8 cellular contexts compared by ENCODE assay signal in the genomic region with DNA sequence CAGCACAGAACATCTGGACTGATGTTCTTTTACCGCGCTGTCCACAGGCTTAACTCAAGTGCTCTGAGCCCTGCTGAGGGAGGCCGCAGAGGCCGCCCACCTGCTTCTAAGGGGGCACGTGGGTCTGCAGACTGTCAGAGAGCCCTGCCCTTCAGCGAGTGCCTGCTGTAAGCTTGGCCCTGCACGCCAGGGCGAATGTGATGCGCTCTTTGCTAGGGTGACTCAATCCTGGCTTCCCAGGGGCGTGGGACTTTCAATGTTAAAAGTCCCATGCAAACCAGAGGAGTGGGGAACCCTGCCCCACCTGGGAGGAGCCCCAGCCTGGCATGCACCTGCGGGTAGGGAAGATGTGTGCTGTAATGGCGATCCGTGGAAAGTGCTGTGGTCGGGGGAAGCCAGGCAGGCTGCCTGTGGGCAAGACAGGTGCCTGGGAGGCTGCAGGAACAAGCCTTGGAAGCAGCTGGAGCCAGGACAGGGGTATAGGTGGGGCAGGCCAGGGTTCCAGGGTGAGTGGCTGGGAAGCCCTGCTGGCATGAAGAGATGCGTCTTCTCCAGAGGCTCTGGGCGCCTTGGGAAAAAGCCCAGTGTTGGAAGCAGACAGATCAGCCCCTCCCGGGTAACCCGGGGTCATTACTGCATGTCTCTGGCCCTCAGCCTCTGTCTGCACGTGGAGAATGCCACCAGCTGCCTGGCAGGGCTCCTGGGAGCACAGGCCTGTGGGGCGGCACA. TPM values are rescaled to one million over a fixed set of nuclear protein-coding genes. Genes with fewer than 3 reads are reported as not detected.
DNase-seq lines count a peak whose midpoint lies in the region; ATAC-seq and TF ChIP-seq lines count a peak whose summit lies in the region.

No MANE protein-coding gene starts in this region.

- peak overlapping the region; percentile 6 for H3K4me3 Mint-ChIP-seq in activated CD4-positive, alpha-beta T cell treated with anti-CD3 and anti-CD28 coated beads, Interleukin-2, amount 10 ng/mL, durations not matched to agents 24 days and 14 days

- H4K5ac ChIP-seq in IMR-90 (ENCODE audit: low read depth, low read length), result no peak overlapping the region

- H3K18ac ChIP-seq in IMR-90 (ENCODE audit: low read depth, low read length), result no peak overlapping the region

- H3K4me1 Mint-ChIP-seq in activated CD4-positive, alpha-beta T cell treated with anti-CD3 and anti-CD28 coated beads, Interleukin-2, amount 10 ng/mL, durations not matched to agents 24 days and 14 days, result peaks cover 38% of the 10 kb centered on the region

- H3K27ac ChIP-seq in DND-41 (ENCODE audit: low read length) (0 out of 2 replicates have a peak overlapping the region, but pooled peaks have one; percentile 25), IMR-90 (ENCODE audit: insufficient read depth, low read length) (peak overlapping the region; percentile 2; the same call in 1 of the 2 replicates), neural cell (ENCODE audit: low read length) (peak overlapping the region; percentile 63), transverse colon (peak overlapping the region; percentile 73 to 78 (median 77))

- TF ChIP-seq CTCF in DND-41 (IDR thresholded peaks at IDR 0.05; ENCODE audit: borderline replicate concordance, extremely low read depth, low read length, poor library complexity, severe bottlenecking) (no peak), IMR-90 (conservative IDR thresholded peaks at IDR 0.05; ENCODE audit: low read depth, low read length) (no peak), epithelial cell of proximal tubule (conservative IDR thresholded peaks at IDR 0.05; ENCODE audit: low read depth, low read length) (no peak), neural cell (IDR thresholded peaks at IDR 0.05; ENCODE audit: poor library complexity, severe bottlenecking) (no peak), transverse colon (IDR thresholded peaks at IDR 0.05) (no peak)

- no TSS peak for BruUV-seq in IMR-90 (replicated peaks; lab: Mats Ljungman, UMichigan)

- H3K27ac Mint-ChIP-seq in activated CD4-positive, alpha-beta T cell treated with anti-CD3 and anti-CD28 coated beads, Interleukin-2, amount 10 ng/mL, durations not matched to agents 24 days and 14 days, result no peak overlapping the region

- intact Hi-C loops in IMR-90 (cut with micrococcal nuclease), result loop anchor here (5.0 kb wide), 1 partner anchor 115 kb away; a partner anchor contains a TSS
- intact Hi-C loops in activated CD4-positive, alpha-beta T cell treated with anti-CD3 and anti-CD28 coated beads, Interleukin-2, amount 10 ng/mL, durations not matched to agents 24 days and 14 days (cut with micrococcal nuclease), result loop anchor here (1.0 to 10.0 kb wide), 8 partner anchors 20 to 394 kb away; a partner anchor contains a TSS
- intact Hi-C loops in transverse colon (cut with DNase I; ENCODE audit: low total_unique reads), result no loop called here

- peaks cover 9% of the 10 kb centered on the region for H3K36me3 Mint-ChIP-seq in activated CD4-positive, alpha-beta T cell treated with anti-CD3 and anti-CD28 coated beads, Interleukin-2, amount 10 ng/mL, durations not matched to agents 24 days and 14 days (ENCODE audit: low read depth)

- 28% methylated on average over 15 of the region's 20 CpGs; no CpG with 5 or more reads in 1 of the 2 experiments for WGBS in IMR-90 (ENCODE audit: extremely low coverage in 2 of 2, insufficient read length in 1 of 2), 2 experiments
- WGBS in transverse colon (ENCODE audit: low coverage in 1 of 2), 2 donors, result 42% methylated on average over 18 of the region's 20 CpGs; no CpG with 5 or more reads in 1 of the 2 donors

- POLR2A ChIA-PET in IMR-90 (lab: Charles Lee; ENCODE audit: unreplicated experiment), result no interaction called here

- peak overlapping the region in 1 of 2 experiments; percentile 75; a peak in 2 of 4 replicates for H4K8ac ChIP-seq in IMR-90 (ENCODE audit: low read depth in 2 of 2, low read length in 2 of 2)

- TF ChIP-seq POLR2A in IMR-90 (IDR thresholded peaks at IDR 0.05; ENCODE audit: low read depth, low read length) (no peak), transverse colon (IDR thresholded peaks at IDR 0.05) (no peak)

- peaks cover 41% of the 10 kb centered on the region for H3K79me2 ChIP-seq in DND-41 (ENCODE audit: insufficient read depth, low read length)
- H3K79me2 ChIP-seq in neural cell (replicated peaks; ENCODE audit: insufficient read depth, low read length), result peaks cover 54% of the 10 kb centered on the region

- no peaks in the 10 kb centered on the region for H3K9me3 ChIP-seq in DND-41 (ENCODE audit: insufficient read depth, low read length, severe bottlenecking)
- no peaks in the 10 kb centered on the region for H3K9me3 ChIP-seq in IMR-90 (ENCODE audit: control insufficient read depth, insufficient read depth, low read length)
- no peaks in the 10 kb centered on the region for H3K9me3 ChIP-seq in neural cell (ENCODE audit: low read length)
- H3K9me3 ChIP-seq in transverse colon, result no peaks in the 10 kb centered on the region

- no peak overlapping the region for H2BK5ac ChIP-seq in IMR-90 (ENCODE audit: low read depth, low read length, poor library complexity, severe bottlenecking)

- peaks cover 45% of the 10 kb centered on the region for H3K4me1 ChIP-seq in DND-41 (ENCODE audit: insufficient read depth, low read length)
- peaks cover 25% of the 10 kb centered on the region for H3K4me1 ChIP-seq in IMR-90 (ENCODE audit: control insufficient read depth, insufficient read depth, low read length)
- peaks cover 44 to 68% (median 58%) of the 10 kb centered on the region in 4 donors for H3K4me1 ChIP-seq in transverse colon

- in situ Hi-C loops in IMR-90 (cut with MboI; ENCODE audit: low sequenced_read_pairs) (loop anchor here (25.0 kb wide), 1 partner anchor 340 kb away; a partner anchor contains a TSS), transverse colon (cut with MboI; ENCODE audit: low pct_ligation_motif_present in 1 of 4, low pct_unique_long_range_greater_than_20kb in 1 of 4, low sequenced_read_pairs in 3 of 4) (loop anchor here in 1 of 4 donors (25.0 kb wide), 1 partner anchor 340 kb away; a partner anchor contains a TSS)

- H3K56ac ChIP-seq in IMR-90 (ENCODE audit: extremely low read depth, insufficient read depth, low read length), result no peak overlapping the region

- CTCF ChIA-PET in IMR-90 (lab: Yijun Ruan, JAX), result interaction anchor here (1.1 kb wide), 1 partner anchor 8 kb away, joined by 3 read pairs; no protein-coding TSS in a partner anchor

- H4K91ac ChIP-seq in IMR-90 (ENCODE audit: insufficient read depth, low read depth, low read length), result 0 out of 2 replicates have a peak overlapping the region, but pooled peaks have one; percentile 13

- H3K79me1 ChIP-seq in IMR-90 (ENCODE audit: low read depth in 1 of 2, low read length in 2 of 2), result peaks cover 7 to 36% of the 10 kb centered on the region in 2 experiments

- dilution Hi-C loops in IMR-90 (cut with HindIII; ENCODE audit: low sequenced_read_pairs, unreplicated experiment), result no loop called here

- TF ChIP-seq EP300 in neural cell (conservative IDR thresholded peaks at IDR 0.05; ENCODE audit: poor library complexity, severe bottlenecking) (no peak), transverse colon (IDR thresholded peaks at IDR 0.05; ENCODE audit: low read depth) (no peak)

- H3K4ac ChIP-seq in IMR-90 (ENCODE audit: low read depth, low read length), result peak overlapping the region; percentile 30; the same call in 1 of the 2 replicates

- peaks cover 7% of the 10 kb centered on the region for H3K27me3 ChIP-seq in DND-41 (ENCODE audit: insufficient read depth, low read length, poor library complexity)
- peaks cover 23% of the 10 kb centered on the region; the same call in 1 of the 2 replicates for H3K27me3 ChIP-seq in IMR-90 (ENCODE audit: control insufficient read depth, insufficient read depth, low read length)
- H3K27me3 ChIP-seq in neural cell (ENCODE audit: insufficient read depth, low read depth, low read length), result no peaks in the 10 kb centered on the region
- H3K27me3 ChIP-seq in transverse colon, result peaks cover 23% of the 10 kb centered on the region

- no peak overlapping the region for H2BK15ac ChIP-seq in IMR-90 (ENCODE audit: low read depth, low read length)

- H3K36me3 ChIP-seq in DND-41 (ENCODE audit: insufficient read depth, low read length) (peaks cover 20% of the 10 kb centered on the region), IMR-90 (ENCODE audit: control insufficient read depth, insufficient read depth, low read length) (0 out of 2 replicates have a peak, but pooled peaks cover 2% of the 10 kb centered on the region), neural cell (ENCODE audit: insufficient read depth, low read length) (no peaks in the 10 kb centered on the region), transverse colon (no peaks in the 10 kb centered on the region)

- no peaks in the 10 kb centered on the region for H3K9me3 Mint-ChIP-seq in activated CD4-positive, alpha-beta T cell treated with anti-CD3 and anti-CD28 coated beads, Interleukin-2, amount 10 ng/mL, durations not matched to agents 24 days and 14 days

- TF ChIP-seq RAD21 in IMR-90 (IDR thresholded peaks at IDR 0.05; ENCODE audit: low read length) (no peak), neural cell (conservative IDR thresholded peaks at IDR 0.05) (no peak)

- peaks cover 19% of the 10 kb centered on the region for H3K27me3 Mint-ChIP-seq in activated CD4-positive, alpha-beta T cell treated with anti-CD3 and anti-CD28 coated beads, Interleukin-2, amount 10 ng/mL, durations not matched to agents 24 days and 14 days

- peaks cover 13% of the 10 kb centered on the region for H3K9me1 ChIP-seq in IMR-90 (ENCODE audit: insufficient read depth, low read length)

- peaks cover 62% of the 10 kb centered on the region for H4K20me1 ChIP-seq in DND-41 (ENCODE audit: insufficient read depth, low read length)
- peaks cover 37% of the 10 kb centered on the region for H4K20me1 ChIP-seq in IMR-90 (ENCODE audit: insufficient read depth, low read length)
- peaks cover 10% of the 10 kb centered on the region for H4K20me1 ChIP-seq in neural cell (ENCODE audit: insufficient read depth)

- peak overlapping the region; percentile 13; the same call in 1 of the 2 replicates for H2AK5ac ChIP-seq in IMR-90 (ENCODE audit: low read depth, low read length)

- 0 out of 2 replicates have a peak overlapping the region, but pooled peaks have one; percentile 22 for H2BK20ac ChIP-seq in IMR-90 (ENCODE audit: low read depth, low read length)

- H3K4me2 ChIP-seq in DND-41 (ENCODE audit: insufficient read depth, low read length) (peak overlapping the region; percentile 95), IMR-90 (ENCODE audit: low read depth, low read length) (peak overlapping the region; percentile 85), neural cell (ENCODE audit: low read length) (no peak overlapping the region)

- 0 out of 2 replicates have a peak overlapping the region, but pooled peaks have one; percentile 40 for H3K14ac ChIP-seq in IMR-90 (replicated peaks; ENCODE audit: low read depth, low read length)

- 0 out of 2 replicates have a peak overlapping the region, but pooled peaks have one; percentile 32 for H3K23ac ChIP-seq in IMR-90 (ENCODE audit: low read depth, low read length)

- H3K4me3 ChIP-seq in DND-41 (ENCODE audit: low read depth in 1 of 2, low read length in 2 of 2), result peak overlapping the region; percentile 44 to 99; a peak in 3 of 4 replicates
- peak overlapping the region; percentile 95 for H3K4me3 ChIP-seq in IMR-90 (ENCODE audit: insufficient read depth, low read depth, low read length)
- peak overlapping the region; percentile 97 for H3K4me3 ChIP-seq in epithelial cell of proximal tubule (ENCODE audit: low read depth, low read length)
- H3K4me3 ChIP-seq in neural cell (ENCODE audit: low read length), result peak overlapping the region; percentile 89
- H3K4me3 ChIP-seq in transverse colon, result peak overlapping the region in 3 of 4 donors; percentile 89 to 94 (median 91)

- no peaks in the 10 kb centered on the region for H3F3A ChIP-seq in neural cell (ENCODE audit: insufficient read depth, low read length, poor library complexity, severe bottlenecking)

- H3K9ac ChIP-seq in DND-41 (ENCODE audit: low read depth, low read length), result peak overlapping the region; percentile 98; the same call in 1 of the 2 replicates
- H3K9ac ChIP-seq in IMR-90 (ENCODE audit: low read depth, low read length), result peak overlapping the region; percentile 13; the same call in 1 of the 2 replicates
- peak overlapping the region; percentile 64 for H3K9ac ChIP-seq in neural cell (ENCODE audit: low read length)

- no peaks in the 10 kb centered on the region for H3K9me2 ChIP-seq in neural cell (ENCODE audit: insufficient read depth, low read length)

- no peak overlapping the region for H2BK120ac ChIP-seq in IMR-90 (ENCODE audit: low read depth, low read length)

- H2AFZ ChIP-seq in DND-41 (ENCODE audit: low read depth, low read length) (peak overlapping the region; percentile 50), IMR-90 (replicated peaks; ENCODE audit: low read length, poor library complexity) (peak overlapping the region; percentile 88), neural cell (ENCODE audit: low read depth, low read length) (no peak overlapping the region)

- peak overlapping the region; percentile 76 for H2AK9ac ChIP-seq in IMR-90 (replicated peaks; ENCODE audit: low read depth, low read length, poor library complexity)

- peak; percentile 58 for ATAC-seq in DND-41 (ENCODE audit: insufficient read depth, low read depth)
- ATAC-seq in GM21526 (IDR thresholded peaks at IDR 0.05; ENCODE audit: low FRiP score, unreplicated experiment), result peak; percentile 27
- ATAC-seq in IMR-90 (ENCODE audit: low read depth), result peak; percentile 2
- ATAC-seq in GM18858 (IDR thresholded peaks at IDR 0.05; ENCODE audit: unreplicated experiment), result no peak

- peak; percentile 68 for DNase-seq in DND-41
- peak; percentile 59 for DNase-seq in IMR-90
- DNase-seq in activated CD4-positive, alpha-beta T cell treated with anti-CD3 and anti-CD28 coated beads, Interleukin-2, amount 10 ng/mL, durations not matched to agents 24 days and 14 days, result no peak
- no peak for DNase-seq in epithelial cell of proximal tubule (ENCODE audit: low read depth)
- peak; percentile 49 for DNase-seq in transverse colon

RNA-seq across cellular contexts. Expression of a gene that starts 0.6 kb away (rescaled TPM):
- total RNA-seq in IMR-90 (2012; rRNA removed) (14.0 and 15.3 TPM in 2 replicates), epithelial cell of proximal tubule (29.8 and 36.0 TPM in 2 replicates), transverse colon (10 to 100 TPM; 41.1 to 58.3 (median 47.3) TPM)
- polyA plus RNA-seq in IMR-90 (2012; rRNA removed) (18.5 and 23.3 TPM in 2 replicates), neural cell (37.9 and 43.4 TPM in 2 replicates)
- polyA plus RNA-seq in IMR-90 (2012; cell fraction: cytosol; rRNA removed), result 18.5 and 21.4 TPM in 2 replicates
- 113 and 229 TPM in 2 replicates for polyA plus RNA-seq in IMR-90 (2012; cell fraction: nucleus; rRNA removed; ENCODE audit: low replicate concordance)
- total RNA-seq in activated CD4-positive, alpha-beta T cell treated with anti-CD3 and anti-CD28 coated beads, Interleukin-2, amount 10 ng/mL, durations not matched to agents 24 days and 14 days, result 55.2 and 56.7 TPM in 2 replicates
- polyA minus RNA-seq in neural cell, result 52.3 and 53.8 TPM in 2 replicates

RNA-seq across cellular contexts. Expression of a gene that starts 3.1 kb away (rescaled TPM):
- total RNA-seq in IMR-90 (2012; rRNA removed) (not detected in 2 replicates), epithelial cell of proximal tubule (0.14 TPM in 1 of 2 replicates, not detected in the other), transverse colon (1 to 10 TPM in 1 of 4 donors, under 1 TPM in 1, not detected in 2; 0.64 to 1.1 TPM)
- polyA plus RNA-seq in IMR-90 (2012; rRNA removed) (not detected in 2 replicates), neural cell (0.81 TPM in 1 of 2 replicates, not detected in the other)
- 0.08 TPM in 1 of 2 replicates, not detected in the other for polyA plus RNA-seq in IMR-90 (2012; cell fraction: cytosol; rRNA removed)
- polyA plus RNA-seq in IMR-90 (2012; cell fraction: nucleus; rRNA removed; ENCODE audit: low replicate concordance), result 0.22 and 0.33 TPM in 2 replicates
- not detected in 2 replicates for total RNA-seq in activated CD4-positive, alpha-beta T cell treated with anti-CD3 and anti-CD28 coated beads, Interleukin-2, amount 10 ng/mL, durations not matched to agents 24 days and 14 days
- polyA minus RNA-seq in neural cell, result 3.2 and 4.3 TPM in 2 replicates

RNA-seq across cellular contexts. Expression of a gene that starts 29.2 kb away (rescaled TPM):
- total RNA-seq in IMR-90 (2012; rRNA removed), result 1.3 and 1.7 TPM in 2 replicates
- polyA plus RNA-seq in IMR-90 (2012; rRNA removed), result 4.2 and 4.6 TPM in 2 replicates
- 3.1 and 5.7 TPM in 2 replicates for polyA plus RNA-seq in IMR-90 (2012; cell fraction: cytosol; rRNA removed)
- polyA plus RNA-seq in IMR-90 (2012; cell fraction: nucleus; rRNA removed; ENCODE audit: low replicate concordance), result 32.3 and 65.2 TPM in 2 replicates
- total RNA-seq in activated CD4-positive, alpha-beta T cell treated with anti-CD3 and anti-CD28 coated beads, Interleukin-2, amount 10 ng/mL, durations not matched to agents 24 days and 14 days, result 207 and 209 TPM in 2 replicates
- 2.7 and 5.8 TPM in 2 replicates for total RNA-seq in epithelial cell of proximal tubule
- polyA plus RNA-seq in neural cell, result 1.1 TPM in 2 replicates
- polyA minus RNA-seq in neural cell, result not detected in 2 replicates
- 100 to 1,000 TPM; 178 to 758 (median 278) TPM for total RNA-seq in transverse colon

RNA-seq across cellular contexts. Expression of a gene that starts 50.9 kb away (rescaled TPM):
- total RNA-seq in IMR-90 (2012; rRNA removed) (0.18 and 0.28 TPM in 2 replicates), epithelial cell of proximal tubule (0.07 and 0.12 TPM in 2 replicates), transverse colon (1 to 10 TPM in 3 of 4 donors, under 1 TPM in 1; 1.00 to 7.3 (median 4.6) TPM)
- polyA plus RNA-seq in IMR-90 (2012; rRNA removed) (1.9 and 2.4 TPM in 2 replicates), neural cell (5.7 and 6.6 TPM in 2 replicates)
- polyA plus RNA-seq in IMR-90 (2012; cell fraction: cytosol; rRNA removed), result 1.4 and 2.4 TPM in 2 replicates
- polyA plus RNA-seq in IMR-90 (2012; cell fraction: nucleus; rRNA removed; ENCODE audit: low replicate concordance), result 7.8 and 21.5 TPM in 2 replicates
- total RNA-seq in activated CD4-positive, alpha-beta T cell treated with anti-CD3 and anti-CD28 coated beads, Interleukin-2, amount 10 ng/mL, durations not matched to agents 24 days and 14 days, result 2.2 and 2.8 TPM in 2 replicates
- 6.4 and 7.3 TPM in 2 replicates for polyA minus RNA-seq in neural cell

RNA-seq across cellular contexts. Expression of a gene that starts 59.6 kb away (rescaled TPM):
- total RNA-seq in IMR-90 (2012; rRNA removed) (8.1 and 10.9 TPM in 2 replicates), epithelial cell of proximal tubule (35.4 and 72.2 TPM in 2 replicates), transverse colon (100 to 1,000 TPM in 1 of 4 donors, 10 to 100 TPM in 3; 33.7 to 101 (median 50.1) TPM)
- polyA plus RNA-seq in IMR-90 (2012; rRNA removed) (22.3 and 23.0 TPM in 2 replicates), neural cell (29.0 and 35.9 TPM in 2 replicates)
- 23.1 and 35.9 TPM in 2 replicates for polyA plus RNA-seq in IMR-90 (2012; cell fraction: cytosol; rRNA removed)
- polyA plus RNA-seq in IMR-90 (2012; cell fraction: nucleus; rRNA removed; ENCODE audit: low replicate concordance), result 23.6 and 41.8 TPM in 2 replicates
- 42.3 and 43.5 TPM in 2 replicates for total RNA-seq in activated CD4-positive, alpha-beta T cell treated with anti-CD3 and anti-CD28 coated beads, Interleukin-2, amount 10 ng/mL, durations not matched to agents 24 days and 14 days
- polyA minus RNA-seq in neural cell, result 19.2 and 26.8 TPM in 2 replicates

Comparison
In these comparisons a context has a peak if more than half of its experiments do, and no peak if none do; other contexts are left out.
1. DNase-seq: peak in DND-41 (single experiment), IMR-90 (single experiment) and transverse colon (single experiment); none in activated CD4-positive, alpha-beta T cell treated with anti-CD3 and anti-CD28 coated beads, Interleukin-2, amount 10 ng/mL, durations not matched to agents 24 days and 14 days (single experiment) and epithelial cell of proximal tubule (single experiment).
2. H3K27ac ChIP-seq: peak in every context shown above with its lines; median percentile 77 in transverse colon; 63 in neural cell; 25 in DND-41; 2 in IMR-90.
3. H3K9ac ChIP-seq: peak in every context shown above with its lines; median percentile 98 in DND-41; 64 in neural cell; 13 in IMR-90.
4. RNA of a gene that starts 29.2 kb away (total RNA-seq): 178 to 758 TPM in transverse colon and 207 to 209 TPM in activated CD4-positive, alpha-beta T cell treated with anti-CD3 and anti-CD28 coated beads, Interleukin-2, amount 10 ng/mL, durations not matched to agents 24 days and 14 days; 2.7 to 5.8 TPM in epithelial cell of proximal tubule and 1.3 to 1.7 TPM in IMR-90; every median in the first group is over 10 times any median in the second.
5. Peak in every context shown above with its lines, with median percentiles within 50 percentile points of each other: H3K4me3 ChIP-seq.